ENCODE assay signal across 1 cellular context in genomic region chr7:5457245-5457735, GRCh38.
TF ChIP-seq lines count a peak whose summit lies in the region.

No MANE protein-coding gene starts in this region.

TF ChIP-seq in HepG2, 621 proteins besides CTCF, POLR2A, EP300 and RAD21:
- TF ChIP-seq ZNF329 (CRISPR knock-in tag; IDR thresholded peaks at IDR 0.05; ENCODE audit: low read depth) (peak; percentile 99), RFX5 (IDR thresholded peaks at IDR 0.05; ENCODE audit: low read depth, low read length) (no peak)
